Comparison of ENCODE assay signal across 17 cellular contexts in the genomic region with DNA sequence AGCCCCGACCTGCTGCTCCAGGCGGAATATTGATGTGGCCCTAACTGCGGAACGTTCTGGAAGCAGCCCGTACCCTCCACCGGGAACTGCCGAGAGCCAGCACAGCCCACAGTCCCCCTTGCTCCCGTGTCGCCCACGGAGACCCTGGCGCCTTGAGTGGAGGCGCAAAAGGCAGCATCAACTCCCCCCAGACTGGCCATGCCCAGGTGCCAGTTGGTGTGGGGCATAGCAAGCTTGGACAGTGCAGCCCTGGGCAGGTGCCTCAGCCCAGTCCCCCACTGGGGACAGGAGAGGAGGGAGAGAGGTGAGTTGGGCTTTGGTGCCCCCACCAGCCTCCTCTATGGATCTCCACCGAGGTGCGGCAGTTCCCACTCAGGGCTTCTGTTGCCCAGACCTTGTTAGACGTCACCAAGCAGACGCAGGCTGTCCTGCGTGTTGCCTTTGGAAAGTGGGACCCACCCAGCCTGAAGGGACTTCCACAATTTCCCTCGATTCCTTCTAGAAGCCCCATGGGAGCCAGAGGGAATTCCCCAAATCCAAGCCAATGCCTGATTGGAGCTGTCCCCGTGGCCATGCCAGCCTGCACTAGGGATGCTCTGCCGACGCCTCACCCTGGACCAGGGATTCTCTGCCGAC. TPM values are rescaled to one million over a fixed set of nuclear protein-coding genes. Genes with fewer than 3 reads are reported as not detected.
"Had no signal": no experiment of that assay in that cellular context is flagged by ENCODE, and none has a peak within 500 bp of the region (broad histone marks: within the 10 kb centered on the region; RNA-seq: fewer than 3 reads in every experiment).

No MANE protein-coding gene starts in this region.

- H3K4me2 ChIP-seq: hepatocyte had no signal

- H3K27me3 ChIP-seq: adrenal gland, cardiac muscle cell, hepatocyte had no signal

- ATAC-seq: activated T-helper 17 cell treated with anti-CD3 and anti-CD28 coated beads, Interleukin-2, amount 50 U/mL, for 72 hours; left ventricle myocardium superior had no signal

- H3K4me1 ChIP-seq: adrenal gland had no signal

- DNase-seq: activated B cell treated with CpG ODN at 0.5 μM for 24 hours; activated CD4-positive, alpha-beta T cell treated with anti-CD3 and anti-CD28 coated beads, Interleukin-2, amount 10 ng/mL, durations not matched to agents 24 days and 14 days; activated T-cell treated with anti-CD3 and anti-CD28 coated beads for 4 hours; left ventricle myocardium superior; mesenchymal stem cell; occipital lobe; stimulated activated CD4-positive, alpha-beta T cell treated with anti-CD3 and anti-CD28 coated beads, Interleukin-12 subunit alpha, Interleukin-12 subunit beta, amount 100 ng/mL, for 4 hours; stimulated activated CD4-positive, alpha-beta T cell treated with anti-CD3 and anti-CD28 coated beads, Interleukin-2, amount 100 ng/mL, for 24 hours had no signal

- H2AFZ ChIP-seq: hepatocyte had no signal

- H3K36me3 Mint-ChIP-seq: naive thymus-derived CD8-positive, alpha-beta T cell had no signal

- H3K27ac ChIP-seq: cardiac muscle cell, hepatocyte, tibial nerve had no signal

- H3K27ac Mint-ChIP-seq: activated B cell treated with CpG ODN at 0.5 μM for 24 hours; activated CD4-positive, alpha-beta T cell treated with anti-CD3 and anti-CD28 coated beads, Interleukin-2, amount 10 ng/mL, durations not matched to agents 24 days and 14 days; activated naive CD4-positive, alpha-beta T cell treated with anti-CD3 and anti-CD28 coated beads, Interleukin-2, amount 50 U/mL, for 24 hours; activated T-helper 17 cell treated with anti-CD3 and anti-CD28 coated beads, Interleukin-2, amount 50 U/mL, for 72 hours; stimulated activated effector memory CD8-positive, alpha-beta T cell treated with anti-CD3 and anti-CD28 coated beads, Interleukin-12 subunit alpha, Interleukin-12 subunit beta, amount 100 ng/mL, for 72 hours; T-helper 2 cell treated with Interferon-gamma antibody and Interleukin-4, amounts not matched to agents 5 μg/mL and 100 μg/mL, for 36 hours had no signal

- H3K4me3 ChIP-seq: adrenal gland, cardiac muscle cell, hepatocyte, tibial nerve had no signal

- H3K4me3 Mint-ChIP-seq: activated B cell treated with CpG ODN at 0.5 μM for 24 hours; activated CD4-positive, alpha-beta T cell treated with anti-CD3 and anti-CD28 coated beads, Interleukin-2, amount 10 ng/mL, durations not matched to agents 24 days and 14 days; activated naive CD4-positive, alpha-beta T cell treated with anti-CD3 and anti-CD28 coated beads, Interleukin-2, amount 50 U/mL, for 24 hours; activated T-helper 17 cell treated with anti-CD3 and anti-CD28 coated beads, Interleukin-2, amount 50 U/mL, for 72 hours; naive thymus-derived CD8-positive, alpha-beta T cell; stimulated activated effector memory CD8-positive, alpha-beta T cell treated with anti-CD3 and anti-CD28 coated beads, Interleukin-12 subunit alpha, Interleukin-12 subunit beta, amount 100 ng/mL, for 72 hours; T-helper 2 cell treated with Interferon-gamma antibody and Interleukin-4, amounts not matched to agents 5 μg/mL and 100 μg/mL, for 36 hours had no signal

- H3K9me3 Mint-ChIP-seq: stimulated activated effector memory CD8-positive, alpha-beta T cell treated with anti-CD3 and anti-CD28 coated beads, Interleukin-12 subunit alpha, Interleukin-12 subunit beta, amount 100 ng/mL, for 72 hours had no signal

- H3K79me2 ChIP-seq: hepatocyte had no signal

RNA-seq across cellular contexts. Expression of gene NRARP, which starts 19.8 kb away (rescaled TPM):
- polyA plus RNA-seq: naive thymus-derived CD8-positive, alpha-beta T cell had no signal
